ENCODE assay signal across 8 cellular contexts in genomic region chr4:38128478-38129451, GRCh38.
DNase-seq lines count a peak whose midpoint lies in the region; ATAC-seq and TF ChIP-seq lines count a peak whose summit lies in the region.

No MANE protein-coding gene starts in this region.

- H3K27ac Mint-ChIP-seq in activated naive CD4-positive, alpha-beta T cell treated with anti-CD3 and anti-CD28 coated beads, Interleukin-2, amount 50 U/mL, for 72 hours: peak overlapping the region; percentile 94 to 97
- H3K27ac Mint-ChIP-seq in naive thymus-derived CD4-positive, alpha-beta T cell: peak overlapping the region; percentile 74 to 95 (median 88)

- no peak overlapping the region for H3K27ac ChIP-seq in naive thymus-derived CD4-positive, alpha-beta T cell (ENCODE audit: low read depth, low read length)
- H3K27ac ChIP-seq in thoracic aorta (no peak overlapping the region), ovary (no peak overlapping the region)

- POLR2A ChIA-PET in naive thymus-derived CD4-positive, alpha-beta T cell (lab: Charles Lee): interaction anchor here (0.6 to 0.7 kb wide), 2 partner anchors 393 to 666 kb away, joined by 3 read pairs; no protein-coding TSS in a partner anchor

- H3K4me1 ChIP-seq in naive thymus-derived CD4-positive, alpha-beta T cell (ENCODE audit: control insufficient read depth in 2 of 2, insufficient read depth in 2 of 2, low read length in 2 of 2): peaks cover 37 to 56% of the 10 kb centered on the region in 2 donors
- peaks cover 23 to 40% of the 10 kb centered on the region in 2 donors for H3K4me1 ChIP-seq in thoracic aorta (ENCODE audit: control insufficient read depth in 1 of 2, low read depth in 2 of 2)
- H3K4me1 ChIP-seq in ovary (ENCODE audit: insufficient read depth): peaks cover 13% of the 10 kb centered on the region

- peak; percentile 26 for TF ChIP-seq POLR2A in GM18505 (IDR thresholded peaks at IDR 0.05; ENCODE audit: borderline replicate concordance, extremely low read depth, insufficient read depth, insufficient read length)
- no peak for TF ChIP-seq POLR2A in ovary (IDR thresholded peaks at IDR 0.05)

- H3K36me3 ChIP-seq in naive thymus-derived CD4-positive, alpha-beta T cell (ENCODE audit: control insufficient read depth in 2 of 3, insufficient read depth in 3 of 3, low read length in 3 of 3): peaks cover 0 to 10% (median 0%) of the 10 kb centered on the region in 3 experiments
- H3K36me3 ChIP-seq in thoracic aorta (peaks cover 10% of the 10 kb centered on the region), ovary (no peaks in the 10 kb centered on the region)

- H3K27me3 Mint-ChIP-seq in naive thymus-derived CD4-positive, alpha-beta T cell: peaks cover 0 to 2% (median 0%) of the 10 kb centered on the region in 5 donors

- peaks cover 39 to 67% (median 57%) of the 10 kb centered on the region in 7 donors for H3K4me1 Mint-ChIP-seq in naive thymus-derived CD4-positive, alpha-beta T cell

- peaks cover 27 to 32% of the 10 kb centered on the region in 2 donors for H3K36me3 Mint-ChIP-seq in activated naive CD4-positive, alpha-beta T cell treated with anti-CD3 and anti-CD28 coated beads, Interleukin-2, amount 50 U/mL, for 72 hours
- H3K36me3 Mint-ChIP-seq in naive thymus-derived CD4-positive, alpha-beta T cell: peaks cover 3 to 47% (median 26%) of the 10 kb centered on the region in 5 donors

- no peaks in the 10 kb centered on the region for H3K9me3 ChIP-seq in naive thymus-derived CD4-positive, alpha-beta T cell (ENCODE audit: control insufficient read depth in 2 of 3, low read length in 3 of 3)
- H3K9me3 ChIP-seq in thoracic aorta (no peaks in the 10 kb centered on the region), ovary (no peaks in the 10 kb centered on the region)

- no peak overlapping the region for H3K4me3 ChIP-seq in naive thymus-derived CD4-positive, alpha-beta T cell (ENCODE audit: low read length)
- no peak overlapping the region for H3K4me3 ChIP-seq in thoracic aorta
- no peak overlapping the region for H3K4me3 ChIP-seq in ovary

- no peak for TF ChIP-seq CTCF in thoracic aorta (IDR thresholded peaks at IDR 0.05)
- no peak for TF ChIP-seq CTCF in ovary (IDR thresholded peaks at IDR 0.05)

- H3K4me3 Mint-ChIP-seq in naive thymus-derived CD4-positive, alpha-beta T cell: peak overlapping the region in 3 of 10 donors; percentile 4 to 71 (median 59)

- TF ChIP-seq EP300 in ovary (IDR thresholded peaks at IDR 0.05): no peak

- intact Hi-C loops in naive thymus-derived CD4-positive, alpha-beta T cell (cut with micrococcal nuclease): loop anchor here in 1 of 2 donors (2.0 kb wide), 1 partner anchor 66 kb away; no protein-coding TSS in a partner anchor
- intact Hi-C loops in ovary (cut with DNase I): no loop called here

- DNase-seq in RPMI7951 (ENCODE audit: low read depth) (peak; percentile 45), thoracic aorta (ENCODE audit: low spot score) (peak; percentile 11), ovary (no peak), GM19240 (ENCODE audit: insufficient read length, low spot score) (no peak)
- peak; percentile 66 to 72 for DNase-seq in activated naive CD4-positive, alpha-beta T cell treated with anti-CD3 and anti-CD28 coated beads, Interleukin-2, amount 50 U/mL, for 72 hours (ENCODE audit: low spot score in 2 of 2)
- peak in 6 of 9 donors; percentile 7 to 57 (median 29) for DNase-seq in naive thymus-derived CD4-positive, alpha-beta T cell

- H3K27me3 ChIP-seq in naive thymus-derived CD4-positive, alpha-beta T cell (ENCODE audit: control insufficient read depth in 2 of 2, insufficient read depth in 2 of 2, low read length in 2 of 2): no peaks in the 10 kb centered on the region
- H3K27me3 ChIP-seq in thoracic aorta (replicated peaks; ENCODE audit: insufficient read depth) (no peaks in the 10 kb centered on the region), ovary (no peaks in the 10 kb centered on the region)

- H3K9me3 Mint-ChIP-seq in activated naive CD4-positive, alpha-beta T cell treated with anti-CD3 and anti-CD28 coated beads, Interleukin-2, amount 50 U/mL, for 72 hours: no peaks in the 10 kb centered on the region
- no peaks in the 10 kb centered on the region for H3K9me3 Mint-ChIP-seq in naive thymus-derived CD4-positive, alpha-beta T cell

- 80 to 86% (median 84%) methylated on average over 7 of the region's 7 CpGs for WGBS in ovary, 3 donors

- CTCF ChIA-PET in naive thymus-derived CD4-positive, alpha-beta T cell (lab: Charles Lee): no interaction called here

- ATAC-seq in GM18505 (IDR thresholded peaks at IDR 0.05; ENCODE audit: unreplicated experiment) (no peak), HG02623 (IDR thresholded peaks at IDR 0.05; ENCODE audit: unreplicated experiment) (peak; percentile 51), thoracic aorta (ENCODE audit: insufficient number of reproducible peaks, low FRiP score, low read depth) (no peak)
- peak; percentile 61 to 66 for ATAC-seq in activated naive CD4-positive, alpha-beta T cell treated with anti-CD3 and anti-CD28 coated beads, Interleukin-2, amount 50 U/mL, for 72 hours
- peak; percentile 60 for ATAC-seq in naive thymus-derived CD4-positive, alpha-beta T cell

Comparison
In these comparisons a context has a peak if more than half of its experiments do, and no peak if none do; other contexts are left out.
1. ATAC-seq: peak in HG02623 (single experiment), activated naive CD4-positive, alpha-beta T cell treated with anti-CD3 and anti-CD28 coated beads, Interleukin-2, amount 50 U/mL, for 72 hours (2 of 2) and naive thymus-derived CD4-positive, alpha-beta T cell (single experiment); none in GM18505 (single experiment) and thoracic aorta (single experiment).
2. DNase-seq: peak in RPMI7951 (single experiment), activated naive CD4-positive, alpha-beta T cell treated with anti-CD3 and anti-CD28 coated beads, Interleukin-2, amount 50 U/mL, for 72 hours (2 of 2), naive thymus-derived CD4-positive, alpha-beta T cell (6 of 9) and thoracic aorta (single experiment); none in ovary (0 of 5) and GM19240 (single experiment).